10 cellular contexts compared by ENCODE assay signal in the genomic region with DNA sequence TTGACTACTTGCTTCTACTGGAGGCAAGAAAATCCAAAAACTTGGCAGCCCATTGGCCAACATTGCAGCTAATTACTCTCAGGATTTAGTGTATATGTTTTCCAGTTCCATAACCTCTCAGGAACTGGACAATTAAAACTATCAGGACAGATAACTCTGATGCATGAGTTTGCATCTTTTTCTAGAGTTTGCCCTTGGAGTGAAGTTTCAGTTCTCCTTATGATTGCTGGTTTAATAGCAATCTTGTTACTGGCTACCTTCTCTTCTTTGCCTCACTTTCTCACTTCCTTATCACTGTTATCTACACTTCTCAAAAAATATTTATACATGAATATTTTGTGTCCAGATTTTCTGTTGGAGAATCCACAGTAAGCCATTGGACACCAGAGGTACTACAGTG.
A peak's percentile ranks its signal among the peaks of the same experiment; 100 is the strongest.
DNase-seq lines count a peak whose midpoint lies in the region; ATAC-seq, FAIRE-seq and TF ChIP-seq lines count a peak whose summit lies in the region.
"Had no signal": no experiment of that assay in that cellular context is flagged by ENCODE, and none has a peak within 500 bp of the region (broad histone marks: within the 10 kb centered on the region; RNA-seq: fewer than 3 reads in every experiment).

No MANE protein-coding gene starts in this region.

- no peaks in the 10 kb centered on the region for H3K27me3 ChIP-seq in H7 (ENCODE audit: control insufficient read depth, insufficient read depth, low read length)

- no peak for DNase-seq in GM12891 (ENCODE audit: insufficient read length, low spot score)
- DNase-seq in NOMO-1 (lab: John Stamatoyannopoulos, UW; ENCODE audit: unreplicated experiment in 2 of 2), result peak; percentile 31 to 83
- peak; percentile 46 for DNase-seq in OCI-M1 (lab: John Stamatoyannopoulos, UW)
- no peak for DNase-seq in SIG-M5 treated with dmso at 0.1 percent for 504 hours (lab: John Stamatoyannopoulos, UW; ENCODE audit: unreplicated experiment)
- DNase-seq in H7, result no peak
- DNase-seq: CD4-positive, CD25-positive, alpha-beta regulatory T cell; HCEC 1CT; HFFc6 had no signal

- ATAC-seq in GM19452 (IDR thresholded peaks at IDR 0.05; ENCODE audit: unreplicated experiment), result no peak

- TF ChIP-seq POLR2A in GM12891 (IDR thresholded peaks at IDR 0.05; ENCODE audit: low read depth, low read length), result no peak

- FAIRE-seq in GM12891 (lab: Jason Lieb, UNC), result no peak
- FAIRE-seq: H1 had no signal

- no peaks in the 10 kb centered on the region for H3K36me3 ChIP-seq in H7 (replicated peaks; ENCODE audit: control insufficient read depth, insufficient read depth, low read length)

- H3K4me3 ChIP-seq in H7 (ENCODE audit: insufficient read depth, low read depth, low read length), result no peak overlapping the region

TF ChIP-seq in GM12891, 5 proteins besides CTCF, POLR2A, EP300 and RAD21:
- no peak for TF ChIP-seq POU2F2 (IDR thresholded peaks at IDR 0.05; ENCODE audit: low read depth, low read length)
- no peak for TF ChIP-seq PAX5 (IDR thresholded peaks at IDR 0.05; ENCODE audit: insufficient read depth, low read length, severe bottlenecking)
- TF ChIP-seq SPI1 (IDR thresholded peaks at IDR 0.05; ENCODE audit: low read depth, low read length), result peak; percentile 57
TF ChIP-seq in GM12891: peak in this region for 1.

Comparison
In these comparisons a context has a peak if more than half of its experiments do, and no peak if none do; other contexts are left out.
1. DNase-seq: peak in NOMO-1 (2 of 2) and OCI-M1 (single experiment); none in GM12891 (single experiment), SIG-M5 treated with dmso at 0.1 percent for 504 hours (single experiment) and H7 (single experiment).